ENCODE assay signal across 8 cellular contexts in genomic region chr9:128818099-128818838, GRCh38. TPM values are rescaled to one million over a fixed set of nuclear protein-coding genes. Genes with fewer than 3 reads are reported as not detected.
A peak's percentile ranks its signal among the peaks of the same experiment; 100 is the strongest.
DNase-seq lines count a peak whose midpoint lies in the region; ATAC-seq, FAIRE-seq and TF ChIP-seq lines count a peak whose summit lies in the region.

Gene ENDOG (plus strand): TSS chr9:128818500. CDS start chr9:128818685, 185 bp downstream.

- WGBS in small intestine, 3 donors = 0 to 1% (median 0%) methylated on average over 42 to 70 of the region's 70 CpGs

- DNase-seq in AG08396 (ENCODE audit: low spot score) (peak; percentile 99), NCI-H2227 treated with DMSO at 0.1 percent for 48 hours (lab: John Stamatoyannopoulos, UW) (peak; percentile 89), bronchial epithelial cell (ENCODE audit: low read depth) (peak; percentile 91), iPS-NIHi11 (ENCODE audit: low spot score) (peak; percentile 99), small intestine (peak; percentile 99)

- H3K27ac ChIP-seq in small intestine (ENCODE audit: low read depth in 1 of 2, low read length in 1 of 2) = peak within 1 kb of the TSS; percentile 88

- TF ChIP-seq CTCF in WI38 (IDR thresholded peaks at IDR 0.05; ENCODE audit: low read depth, low read length) (peak; percentile 98), bronchial epithelial cell (IDR thresholded peaks at IDR 0.05; ENCODE audit: insufficient read depth, low read length, severe bottlenecking) (peak; percentile 100)

- FAIRE-seq in bronchial epithelial cell (lab: Jason Lieb, UNC) = peak; percentile 7
- no peak for FAIRE-seq in small intestine (lab: Jason Lieb, UNC)

- H3K27me3 ChIP-seq in bronchial epithelial cell (ENCODE audit: control insufficient read depth, insufficient read depth, low read length) = no peaks in the 10 kb centered on the region
- no peaks in the 10 kb centered on the region for H3K27me3 ChIP-seq in small intestine (ENCODE audit: control insufficient read depth in 2 of 2, insufficient read depth in 2 of 2, low read length in 2 of 2)

- no peaks in the 10 kb centered on the region for H3K9me3 ChIP-seq in small intestine (ENCODE audit: control insufficient read depth, low read depth)

- H3K4me1 ChIP-seq in small intestine (ENCODE audit: control insufficient read depth in 2 of 2, insufficient read depth in 1 of 2, low read depth in 1 of 2, low read length in 1 of 2) = peaks cover 0 to 4% of the 10 kb centered on the region in 2 donors

- peak; percentile 78 for ATAC-seq in GM18873 (IDR thresholded peaks at IDR 0.05; ENCODE audit: low FRiP score, unreplicated experiment)
- ATAC-seq in HG03159 (IDR thresholded peaks at IDR 0.05; ENCODE audit: unreplicated experiment) = peak; percentile 90

- H3K36me3 ChIP-seq in bronchial epithelial cell (ENCODE audit: control insufficient read depth, insufficient read depth, low read length) (peaks cover 15% of the 10 kb centered on the region), small intestine (ENCODE audit: control insufficient read depth in 2 of 2, insufficient read depth in 2 of 2, low read length in 2 of 2) (peaks cover 6 to 9% of the 10 kb centered on the region in 2 donors)

- H3K4me3 ChIP-seq in WI38 (ENCODE audit: low read depth, low read length) (peak within 1 kb of the TSS; percentile 57), bronchial epithelial cell (ENCODE audit: low read depth, low read length) (peak within 1 kb of the TSS; percentile 71), small intestine (ENCODE audit: low read depth in 1 of 2, low read length in 2 of 2) (peak within 1 kb of the TSS; percentile 58 to 69)

RNA-seq across cellular contexts. Expression of gene ENDOG, which starts in this region (rescaled TPM):
- total RNA-seq in bronchial epithelial cell = 36.6 and 54.0 TPM in 2 replicates
- polyA plus RNA-seq in small intestine = 10 to 100 TPM; 34.8 to 79.6 (median 79.4) TPM

Comparison
In these comparisons a context has a peak if more than half of its experiments do, and no peak if none do; other contexts are left out.
1. Peak in every context shown above with its lines: DNase-seq, ATAC-seq, H3K4me3 ChIP-seq and H3K27ac ChIP-seq.